ENCODE assay signal across 26 cellular contexts in genomic region chr14:36224176-36224575, GRCh38. TPM values are rescaled to one million over a fixed set of nuclear protein-coding genes. Genes with fewer than 3 reads are reported as not detected.
"Had no signal": no experiment of that assay in that cellular context is flagged by ENCODE, and none has a peak within 500 bp of the region (broad histone marks: within the 10 kb centered on the region; RNA-seq: fewer than 3 reads in every experiment).

No MANE protein-coding gene starts in this region.

- ATAC-seq: activated CD8-positive, alpha-beta T cell treated with anti-CD3 and anti-CD28 coated beads for 36 hours; activated T-cell treated with anti-CD3 and anti-CD28 coated beads, Interleukin-2, amount 50 U/mL, for 72 hours; SK-N-SH treated with all-trans-retinoic acid at 6 μM for 48 hours had no signal

- H3K27ac Mint-ChIP-seq: activated CD8-positive, alpha-beta T cell treated with anti-CD3 and anti-CD28 coated beads for 36 hours; activated naive CD4-positive, alpha-beta T cell treated with anti-CD3 and anti-CD28 coated beads, Interleukin-2, amount 10 ng/mL, durations not matched to agents 7 days and 5 days; activated naive CD8-positive, alpha-beta T cell treated with anti-CD3 and anti-CD28 coated beads for 36 hours; activated T-cell treated with anti-CD3 and anti-CD28 coated beads, Interleukin-2, amount 50 U/mL, for 72 hours; activated T-helper 2 cell treated with anti-CD3 and anti-CD28 coated beads, Interferon-gamma antibody, Interleukin-2, Interleukin-4, amounts not matched to agents 10 μg/mL and 5 μg/mL and 100 μg/mL, durations not matched to agents 14 hours and 24 hours and 36 hours had no signal

- H3K27ac ChIP-seq: Peyer's patch, SJSA1, VCaP had no signal

- H3K9me3 ChIP-seq: Peyer's patch, SJSA1 had no signal

- H3K4me3 Mint-ChIP-seq: activated CD8-positive, alpha-beta T cell treated with anti-CD3 and anti-CD28 coated beads for 36 hours; activated naive CD4-positive, alpha-beta T cell treated with anti-CD3 and anti-CD28 coated beads, Interleukin-2, amount 10 ng/mL, durations not matched to agents 7 days and 5 days; activated naive CD8-positive, alpha-beta T cell treated with anti-CD3 and anti-CD28 coated beads for 36 hours; activated T-cell treated with anti-CD3 and anti-CD28 coated beads, Interleukin-2, amount 50 U/mL, for 72 hours had no signal

- H3K4me3 ChIP-seq: Peyer's patch, SJSA1 had no signal

- H3K36me3 Mint-ChIP-seq: activated naive CD4-positive, alpha-beta T cell treated with anti-CD3 and anti-CD28 coated beads, Interleukin-2, amount 10 ng/mL, durations not matched to agents 7 days and 5 days; activated naive CD8-positive, alpha-beta T cell treated with anti-CD3 and anti-CD28 coated beads for 36 hours had no signal

- H3K9me3 Mint-ChIP-seq: activated CD8-positive, alpha-beta T cell treated with anti-CD3 and anti-CD28 coated beads for 36 hours; activated naive CD4-positive, alpha-beta T cell treated with anti-CD3 and anti-CD28 coated beads, Interleukin-2, amount 10 ng/mL, durations not matched to agents 7 days and 5 days; activated naive CD8-positive, alpha-beta T cell treated with anti-CD3 and anti-CD28 coated beads for 36 hours; activated T-cell treated with anti-CD3 and anti-CD28 coated beads, Interleukin-2, amount 50 U/mL, for 72 hours; activated T-helper 2 cell treated with anti-CD3 and anti-CD28 coated beads, Interferon-gamma antibody, Interleukin-2, Interleukin-4, amounts not matched to agents 10 μg/mL and 5 μg/mL and 100 μg/mL, durations not matched to agents 14 hours and 24 hours and 36 hours had no signal

- H3K36me3 ChIP-seq: Peyer's patch, SJSA1 had no signal

- H3K27me3 ChIP-seq: Peyer's patch, SJSA1 had no signal

- DNase-seq: activated CD4-positive, CD25-positive, alpha-beta regulatory T cell; activated CD8-positive, alpha-beta memory T cell treated with anti-CD3 and anti-CD28 coated beads, Interleukin-2, amount 50 U/mL, for 4 hours; activated CD8-positive, alpha-beta T cell treated with anti-CD3 and anti-CD28 coated beads for 36 hours; activated gamma-delta T cell treated with Interleukin-2 at 50 U/mL for 16 hours; activated naive CD4-positive, alpha-beta T cell treated with anti-CD3 and anti-CD28 coated beads, Interleukin-2, amount 10 ng/mL, durations not matched to agents 7 days and 5 days; activated naive CD8-positive, alpha-beta T cell treated with anti-CD3 and anti-CD28 coated beads for 36 hours; activated T-cell treated with anti-CD3 and anti-CD28 coated beads, Interleukin-2, amount 50 U/mL, for 72 hours; central memory CD4-positive, alpha-beta T cell; Kasumi-1; KBM-7; NCI-H1092; NCI-H1417; NCI-H1930; NCI-H345; NCI-H510A; NCI-H526 treated with DMSO at 0.1 percent for 48 hours; NK-92 treated with Interleukin-12 subunit alpha and Interleukin-12 subunit beta, amount 100 ng/mL, for 24 hours; Peyer's patch; SHP77 had no signal

- H3K4me1 Mint-ChIP-seq: activated naive CD4-positive, alpha-beta T cell treated with anti-CD3 and anti-CD28 coated beads, Interleukin-2, amount 10 ng/mL, durations not matched to agents 7 days and 5 days; activated naive CD8-positive, alpha-beta T cell treated with anti-CD3 and anti-CD28 coated beads for 36 hours had no signal

RNA-seq across cellular contexts. Expression of gene PTCSC3, which starts 47.7 kb away (rescaled TPM):
- total RNA-seq: activated CD8-positive, alpha-beta T cell treated with anti-CD3 and anti-CD28 coated beads for 36 hours; activated naive CD8-positive, alpha-beta T cell treated with anti-CD3 and anti-CD28 coated beads for 36 hours; activated T-cell treated with anti-CD3 and anti-CD28 coated beads, Interleukin-2, amount 50 U/mL, for 72 hours; activated T-helper 2 cell treated with anti-CD3 and anti-CD28 coated beads, Interferon-gamma antibody, Interleukin-2, Interleukin-4, amounts not matched to agents 10 μg/mL and 5 μg/mL and 100 μg/mL, durations not matched to agents 14 hours and 24 hours and 36 hours; chondrocyte; M059J; Peyer's patch; SJSA1; T-helper 2 cell treated with Interferon-gamma antibody and Interleukin-4, amounts not matched to agents 100 ng/mL and 5 ng/mL, for 36 hours had no signal
